In the genomic region with DNA sequence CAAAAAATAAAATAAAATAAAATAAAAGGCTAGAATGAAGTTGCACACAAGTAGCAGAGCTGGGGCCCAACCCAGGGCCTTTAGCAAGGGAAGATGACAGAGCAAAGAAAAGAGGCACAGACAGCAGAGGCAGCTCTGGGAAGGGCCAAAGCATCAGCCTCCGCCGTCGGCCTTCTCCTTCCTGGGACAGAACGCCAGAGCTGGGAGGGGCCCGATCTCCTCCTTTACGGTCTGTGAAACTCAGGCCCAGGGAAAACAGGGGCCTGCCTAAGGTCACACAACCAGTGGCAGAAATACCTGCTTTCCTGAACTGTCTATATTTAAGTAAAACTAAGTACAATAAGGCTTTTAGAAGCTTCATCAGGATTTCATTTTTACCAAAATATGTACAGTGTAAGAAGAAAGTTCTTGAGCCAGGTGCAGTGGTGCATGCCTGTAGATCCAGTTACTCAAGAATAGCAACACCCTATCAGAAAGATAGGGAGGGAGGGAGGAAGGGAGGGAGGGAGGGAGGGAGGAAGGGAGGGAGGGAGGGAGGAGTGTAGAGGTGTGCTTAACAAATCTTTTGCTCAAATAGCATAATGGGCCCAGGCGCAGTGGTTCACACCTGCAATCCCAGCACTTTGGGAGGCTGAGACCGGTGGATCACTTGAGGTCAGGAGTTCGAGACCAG, we compare ENCODE assay signal across 1 cellular context.
TF ChIP-seq lines count a peak whose summit lies in the region.

No MANE protein-coding gene starts in this region.

TF ChIP-seq in GM23338, 12 proteins besides CTCF, POLR2A, EP300 and RAD21 (continued from another document):
- TF ChIP-seq, protein P1, sequence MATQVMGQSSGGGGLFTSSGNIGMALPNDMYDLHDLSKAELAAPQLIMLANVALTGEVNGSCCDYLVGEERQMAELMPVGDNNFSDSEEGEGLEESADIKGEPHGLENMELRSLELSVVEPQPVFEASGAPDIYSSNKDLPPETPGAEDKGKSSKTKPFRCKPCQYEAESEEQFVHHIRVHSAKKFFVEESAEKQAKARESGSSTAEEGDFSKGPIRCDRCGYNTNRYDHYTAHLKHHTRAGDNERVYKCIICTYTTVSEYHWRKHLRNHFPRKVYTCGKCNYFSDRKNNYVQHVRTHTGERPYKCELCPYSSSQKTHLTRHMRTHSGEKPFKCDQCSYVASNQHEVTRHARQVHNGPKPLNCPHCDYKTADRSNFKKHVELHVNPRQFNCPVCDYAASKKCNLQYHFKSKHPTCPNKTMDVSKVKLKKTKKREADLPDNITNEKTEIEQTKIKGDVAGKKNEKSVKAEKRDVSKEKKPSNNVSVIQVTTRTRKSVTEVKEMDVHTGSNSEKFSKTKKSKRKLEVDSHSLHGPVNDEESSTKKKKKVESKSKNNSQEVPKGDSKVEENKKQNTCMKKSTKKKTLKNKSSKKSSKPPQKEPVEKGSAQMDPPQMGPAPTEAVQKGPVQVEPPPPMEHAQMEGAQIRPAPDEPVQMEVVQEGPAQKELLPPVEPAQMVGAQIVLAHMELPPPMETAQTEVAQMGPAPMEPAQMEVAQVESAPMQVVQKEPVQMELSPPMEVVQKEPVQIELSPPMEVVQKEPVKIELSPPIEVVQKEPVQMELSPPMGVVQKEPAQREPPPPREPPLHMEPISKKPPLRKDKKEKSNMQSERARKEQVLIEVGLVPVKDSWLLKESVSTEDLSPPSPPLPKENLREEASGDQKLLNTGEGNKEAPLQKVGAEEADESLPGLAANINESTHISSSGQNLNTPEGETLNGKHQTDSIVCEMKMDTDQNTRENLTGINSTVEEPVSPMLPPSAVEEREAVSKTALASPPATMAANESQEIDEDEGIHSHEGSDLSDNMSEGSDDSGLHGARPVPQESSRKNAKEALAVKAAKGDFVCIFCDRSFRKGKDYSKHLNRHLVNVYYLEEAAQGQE (IDR thresholded peaks at IDR 0.05; ENCODE audit: unreplicated experiment) = no peak
- no peak for TF ChIP-seq ZNF114 (CRISPR knock-in tag; IDR thresholded peaks at IDR 0.05)
- TF ChIP-seq, protein P2, sequence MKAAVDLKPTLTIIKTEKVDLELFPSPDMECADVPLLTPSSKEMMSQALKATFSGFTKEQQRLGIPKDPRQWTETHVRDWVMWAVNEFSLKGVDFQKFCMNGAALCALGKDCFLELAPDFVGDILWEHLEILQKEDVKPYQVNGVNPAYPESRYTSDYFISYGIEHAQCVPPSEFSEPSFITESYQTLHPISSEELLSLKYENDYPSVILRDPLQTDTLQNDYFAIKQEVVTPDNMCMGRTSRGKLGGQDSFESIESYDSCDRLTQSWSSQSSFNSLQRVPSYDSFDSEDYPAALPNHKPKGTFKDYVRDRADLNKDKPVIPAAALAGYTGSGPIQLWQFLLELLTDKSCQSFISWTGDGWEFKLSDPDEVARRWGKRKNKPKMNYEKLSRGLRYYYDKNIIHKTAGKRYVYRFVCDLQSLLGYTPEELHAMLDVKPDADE (IDR thresholded peaks at IDR 0.05) = no peak
- no peak for TF ChIP-seq EZH2 (IDR thresholded peaks at IDR 0.05; ENCODE audit: low read depth, unreplicated experiment)
- TF ChIP-seq NANOG (IDR thresholded peaks at IDR 0.05; ENCODE audit: borderline replicate concordance) = no peak
- TF ChIP-seq JUNB (IDR thresholded peaks at IDR 0.05; ENCODE audit: unreplicated experiment) = no peak
